1 cellular context compared by ENCODE assay signal in genomic region chr13:44818428-44818827, GRCh38.
A peak's percentile ranks its signal among the peaks of the same experiment; 100 is the strongest.
TF ChIP-seq lines count a peak whose summit lies in the region.

No MANE protein-coding gene starts in this region.

TF ChIP-seq in H1, 55 proteins besides CTCF, POLR2A, EP300 and RAD21:
- TF ChIP-seq YY1 (IDR thresholded peaks at IDR 0.05; ENCODE audit: low read depth, low read length) (peak; percentile 63; the same call in 1 of the 2 replicates), GABPA (IDR thresholded peaks at IDR 0.05; ENCODE audit: borderline replicate concordance, insufficient read depth, low read length) (no peak)
